22 cellular contexts compared by ENCODE assay signal in genomic region chr17:38599398-38599856, GRCh38. TPM values are rescaled to one million over a fixed set of nuclear protein-coding genes. Genes with fewer than 3 reads are reported as not detected.
DNase-seq lines count a peak whose midpoint lies in the region; ATAC-seq, FAIRE-seq and TF ChIP-seq lines count a peak whose summit lies in the region.
"Had no signal": no experiment of that assay in that cellular context is flagged by ENCODE, and none has a peak within 500 bp of the region (broad histone marks: within the 10 kb centered on the region; RNA-seq: fewer than 3 reads in every experiment).

No MANE protein-coding gene starts in this region.

- H2BK15ac ChIP-seq in H1 (ENCODE audit: low read length) (peak overlapping the region; percentile 83), neuronal stem cell (ENCODE audit: low read length) (peak overlapping the region; percentile 51)

- H3K36me3 ChIP-seq in GM23338 (ENCODE audit: insufficient read depth) (no peaks in the 10 kb centered on the region), WERI-Rb-1 (no peaks in the 10 kb centered on the region), H1 (ENCODE audit: control insufficient read depth in 2 of 4, insufficient read depth in 4 of 4, low read length in 3 of 4) (no peaks in the 10 kb centered on the region), neuronal stem cell (replicated peaks in 1 of 2; ENCODE audit: control insufficient read depth in 2 of 2, insufficient read depth in 2 of 2, low read length in 2 of 2) (no peaks in the 10 kb centered on the region)
- H3K36me3 ChIP-seq: Peyer's patch, SJSA1 had no signal

- peaks cover 75% of the 10 kb centered on the region for H3K4me1 ChIP-seq in GM23338 (ENCODE audit: insufficient read depth)
- peaks cover 16 to 61% (median 54%) of the 10 kb centered on the region in 4 experiments for H3K4me1 ChIP-seq in H1 (replicated peaks in 1 of 4; ENCODE audit: control insufficient read depth in 3 of 4, insufficient read depth in 4 of 4, low read length in 3 of 4)
- H3K4me1 ChIP-seq in neuronal stem cell (ENCODE audit: control insufficient read depth in 2 of 2, insufficient read depth in 1 of 2, low read depth in 1 of 2, low read length in 2 of 2): peaks cover 40 to 43% of the 10 kb centered on the region in 2 donors
- H3K4me1 ChIP-seq: SJSA1 had no signal

- 0 out of 2 replicates have a peak, but pooled peaks cover 8% of the 10 kb centered on the region for H3K79me1 ChIP-seq in H1 (ENCODE audit: low read depth, low read length)
- H3K79me1 ChIP-seq in neuronal stem cell (ENCODE audit: low read depth, low read length): peaks cover 9% of the 10 kb centered on the region

- H4K20me1 ChIP-seq in GM23338 (replicated peaks; ENCODE audit: insufficient read depth) (no peaks in the 10 kb centered on the region), H1 (replicated peaks in 1 of 2; ENCODE audit: control insufficient read depth in 1 of 2, insufficient read depth in 2 of 2, low read length in 2 of 2) (peaks cover 2% of the 10 kb centered on the region in 2 experiments)

- H2BK5ac ChIP-seq in H1 (ENCODE audit: low read depth, low read length) (peak overlapping the region; percentile 66; the same call in 1 of the 2 replicates), neuronal stem cell (ENCODE audit: low read length) (no peak overlapping the region)

- DNase-seq in GM23338 (ENCODE audit: low spot score) (no peak), WERI-Rb-1 (no peak), H1 (ENCODE audit: low read depth in 1 of 2, low spot score in 2 of 2) (no peak), neuronal stem cell (ENCODE audit: low spot score) (no peak), T1000 (lab: John Stamatoyannopoulos, UW) (no peak), cerebellar cortex (ENCODE audit: low spot score) (no peak), inferior parietal cortex (ENCODE audit: extremely low spot score) (no peak)
- DNase-seq in activated CD4-positive, alpha-beta T cell treated with anti-CD3 and anti-CD28 coated beads for 48 hours: no peak
- DNase-seq: EL, H9, NCI-H1105 treated with DMSO at 0.1 percent for 48 hours, NCI-H1694, NCI-H2081, NCI-H2171, NCI-H345, Peyer's patch had no signal

- H2AFZ ChIP-seq in GM23338: no peak overlapping the region
- H2AFZ ChIP-seq in H1 (ENCODE audit: low read length): no peak overlapping the region
- H2AFZ ChIP-seq in neuronal stem cell (ENCODE audit: low read length): no peak overlapping the region

- no peak for TF ChIP-seq POLR2A in H1 (IDR thresholded peaks at IDR 0.05; ENCODE audit: control extremely low read depth in 1 of 2, low read depth in 2 of 2, low read length in 2 of 2)

- H3K36me3 Mint-ChIP-seq in GM23338 (ENCODE audit: low read depth): no peaks in the 10 kb centered on the region
- H3K36me3 Mint-ChIP-seq: CD14-positive monocyte had no signal

- no peak overlapping the region for H3K56ac ChIP-seq in H1 (replicated peaks; ENCODE audit: insufficient read length, low read depth, low read length)

- no peak overlapping the region for H4K91ac ChIP-seq in H1 (replicated peaks; ENCODE audit: insufficient read length, low read length)
- no peak overlapping the region for H4K91ac ChIP-seq in neuronal stem cell (ENCODE audit: low read depth, low read length, poor library complexity)

- peak overlapping the region; percentile 51; the same call in 1 of the 2 replicates for H2BK20ac ChIP-seq in H1 (ENCODE audit: low read length)

- H3K27ac ChIP-seq in GM23338 (ENCODE audit: low read depth) (no peak overlapping the region), WERI-Rb-1 (peak overlapping the region; percentile 83), H1 (ENCODE audit: low read depth, low read length) (no peak overlapping the region), neuronal stem cell (replicated peaks; ENCODE audit: low read length) (no peak overlapping the region)
- H3K27ac ChIP-seq: A549, HL-60, KMS-11, Peyer's patch, SJSA1 had no signal

- no peak overlapping the region for H3K14ac ChIP-seq in H1 (ENCODE audit: insufficient read length)
- H3K14ac ChIP-seq in neuronal stem cell (ENCODE audit: low read length): no peak overlapping the region

- H3K23ac ChIP-seq in H1 (ENCODE audit: insufficient read length) (no peak overlapping the region), neuronal stem cell (ENCODE audit: low read depth, low read length, poor library complexity) (no peak overlapping the region)

- FAIRE-seq in H1 (lab: Jason Lieb, UNC): no peak
- FAIRE-seq: A549 had no signal

- no peaks in the 10 kb centered on the region for H3K9me2 ChIP-seq in GM23338 (ENCODE audit: insufficient read depth)

- H3K79me2 ChIP-seq in GM23338 (replicated peaks; ENCODE audit: insufficient read depth): no peaks in the 10 kb centered on the region
- peaks cover 0 to 3% of the 10 kb centered on the region in 2 experiments; a peak in 1 of 4 replicates for H3K79me2 ChIP-seq in H1 (ENCODE audit: control insufficient read depth in 1 of 2, insufficient read depth in 2 of 2, low read length in 2 of 2)

- H3K4me3 ChIP-seq in GM23338: no peak overlapping the region
- no peak overlapping the region for H3K4me3 ChIP-seq in WERI-Rb-1 (ENCODE audit: low read depth, low read length)
- H3K4me3 ChIP-seq in H1 (ENCODE audit: extremely low read depth in 1 of 4, insufficient read depth in 2 of 4, low read depth in 3 of 4, low read length in 4 of 4): no peak overlapping the region
- no peak overlapping the region for H3K4me3 ChIP-seq in neuronal stem cell (ENCODE audit: low read length in 2 of 2)
- H3K4me3 ChIP-seq: A549, Peyer's patch, SJSA1 had no signal

- TF ChIP-seq EP300 in H1 (IDR thresholded peaks at IDR 0.05; ENCODE audit: borderline replicate concordance in 1 of 2, low read depth in 2 of 2, low read length in 2 of 2): no peak

- H3K18ac ChIP-seq in H1 (ENCODE audit: extremely low read depth, low read length) (peak overlapping the region; percentile 62; the same call in 1 of the 2 replicates), neuronal stem cell (ENCODE audit: low read length) (peak overlapping the region; percentile 88)

- H4K5ac ChIP-seq in H1 (ENCODE audit: insufficient read length, low read depth, low read length): no peak overlapping the region

- H2BK12ac ChIP-seq in H1 (ENCODE audit: low read depth, low read length) (peak overlapping the region; percentile 85; the same call in 1 of the 2 replicates), neuronal stem cell (ENCODE audit: low read length) (peak overlapping the region; percentile 64)

- H3K9me3 ChIP-seq in WERI-Rb-1 (ENCODE audit: severe bottlenecking) (no peaks in the 10 kb centered on the region), H1 (ENCODE audit: insufficient read depth in 2 of 2, low read depth in 1 of 2, low read length in 1 of 2) (no peaks in the 10 kb centered on the region), neuronal stem cell (replicated peaks in 1 of 2; ENCODE audit: control insufficient read depth in 2 of 2, insufficient read depth in 1 of 2, low read depth in 1 of 2, low read length in 2 of 2) (no peaks in the 10 kb centered on the region)
- H3K9me3 ChIP-seq: A549, Peyer's patch, SJSA1 had no signal

- TF ChIP-seq CTCF in GM23338 (conservative IDR thresholded peaks at IDR 0.05; ENCODE audit: low read depth in 2 of 2): no peak
- TF ChIP-seq CTCF in WERI-Rb-1 (IDR thresholded peaks at IDR 0.05; ENCODE audit: low read depth, low read length): no peak
- no peak for TF ChIP-seq CTCF in H1 (IDR thresholded peaks at IDR 0.05; ENCODE audit: control extremely low read depth in 1 of 3, insufficient read depth in 1 of 3, low read depth in 1 of 3, low read length in 3 of 3)

- H3K4me2 ChIP-seq in GM23338: peak overlapping the region; percentile 3
- peak overlapping the region in 1 of 2 experiments; percentile 12; a peak in 1 of 4 replicates for H3K4me2 ChIP-seq in H1 (ENCODE audit: insufficient read depth in 1 of 2, low read depth in 2 of 2, low read length in 2 of 2)
- no peak overlapping the region for H3K4me2 ChIP-seq in neuronal stem cell (ENCODE audit: insufficient read depth, low read length, poor library complexity, severe bottlenecking)
- H3K4me2 ChIP-seq: A549, KMS-11 had no signal

- peak overlapping the region; percentile 91; the same call in 1 of the 2 replicates for H2AK5ac ChIP-seq in H1 (ENCODE audit: low read depth, low read length)
- H2AK5ac ChIP-seq in neuronal stem cell (ENCODE audit: low read depth, low read length): peak overlapping the region; percentile 30

- no peak for ATAC-seq in GM23338

- H3K9ac ChIP-seq in H1 (replicated peaks in 1 of 4; ENCODE audit: extremely low read depth in 1 of 4, low read depth in 3 of 4, low read length in 3 of 4) (no peak overlapping the region), neuronal stem cell (ENCODE audit: low read depth, low read length, poor library complexity) (peak overlapping the region; percentile 54)
- H3K9ac ChIP-seq: KMS-11 had no signal

- POLR2A ChIA-PET in H1 (lab: Charles Lee; ENCODE audit: partially characterized antibody): interaction anchor here (1.5 to 6.5 kb wide), 3 partner anchors 13 to 119 kb away, joined by 4 to 45 read pairs (median 32); no protein-coding TSS in a partner anchor

- peak overlapping the region; percentile 8; the same call in 1 of the 3 replicates for H3K4me3 Mint-ChIP-seq in GM23338
- H3K4me3 Mint-ChIP-seq: B cell had no signal

- CTCF ChIA-PET in H1 (lab: Charles Lee; ENCODE audit: partially characterized antibody): interaction anchor here (1.0 to 32.0 kb wide), 6 partner anchors 4 to 91 kb away, joined by 4 to 914 read pairs (median 403); partner anchors contain the start of genes EPOP and SRCIN1

- TF ChIP-seq RAD21 in H1 (IDR thresholded peaks at IDR 0.05 in 1 of 2, conservative IDR thresholded peaks at IDR 0.05 in 1 of 2; ENCODE audit: low read depth in 2 of 2, low read length in 2 of 2): no peak

- peaks cover 53% of the 10 kb centered on the region for H3K27me3 Mint-ChIP-seq in GM23338 (ENCODE audit: insufficient read depth, low read depth, poor library complexity)

- peaks cover 87% of the 10 kb centered on the region for H3K4me1 Mint-ChIP-seq in GM23338
- H3K4me1 Mint-ChIP-seq: CD14-positive monocyte had no signal

- H3K27me3 ChIP-seq in GM23338 (ENCODE audit: insufficient read depth) (peaks cover 71% of the 10 kb centered on the region), WERI-Rb-1 (ENCODE audit: insufficient read depth, low read depth, severe bottlenecking) (no peaks in the 10 kb centered on the region), H1 (replicated peaks in 1 of 4; ENCODE audit: control insufficient read depth in 3 of 4, extremely low read depth in 1 of 4, insufficient read depth in 3 of 4, low read length in 3 of 4) (peaks cover 2 to 22% (median 21%) of the 10 kb centered on the region in 4 experiments), neuronal stem cell (ENCODE audit: control insufficient read depth in 3 of 3, insufficient read depth in 3 of 3, low read depth in 1 of 3, low read length in 3 of 3) (no peaks in the 10 kb centered on the region)
- H3K27me3 ChIP-seq: Peyer's patch had no signal

- H3K4ac ChIP-seq in H1 (replicated peaks; ENCODE audit: insufficient read length, low read depth, low read length) (no peak overlapping the region), neuronal stem cell (ENCODE audit: low read length) (no peak overlapping the region)

- H3F3A ChIP-seq in GM23338 (replicated peaks; ENCODE audit: low read depth): peaks cover 16% of the 10 kb centered on the region

- H3K9me3 Mint-ChIP-seq in GM23338: no peaks in the 10 kb centered on the region; the same call in 2 of the 3 replicates
- H3K9me3 Mint-ChIP-seq: H9 had no signal

- 67% methylated on average over 9 of the region's 9 CpGs; no CpG with 5 or more reads in 1 of the 2 experiments for WGBS in H1 (ENCODE audit: extremely low coverage in 1 of 2, insufficient coverage in 1 of 2, insufficient read length in 1 of 2, insufficient replicate concordance in 2 of 2, low coverage in 1 of 2, low lambda C conversion rate in 2 of 2, missing lambda C conversion rate in 1 of 2), 2 experiments
- WGBS in neuronal stem cell (ENCODE audit: extremely low coverage in 2 of 2, insufficient read length in 2 of 2, insufficient replicate concordance in 1 of 2), 2 donors: no CpG with 5 or more reads among the region's 9 CpGs

- H3K27ac Mint-ChIP-seq in GM23338: no peak overlapping the region
- H3K27ac Mint-ChIP-seq: B cell, CD14-positive monocyte had no signal

- no peak overlapping the region for H4K8ac ChIP-seq in H1 (ENCODE audit: extremely low read depth, insufficient read depth, low read length)
- no peak overlapping the region for H4K8ac ChIP-seq in neuronal stem cell (ENCODE audit: low read depth, low read length)

- no peak overlapping the region for H2BK120ac ChIP-seq in H1 (replicated peaks; ENCODE audit: low read depth, low read length)
- H2BK120ac ChIP-seq in neuronal stem cell (ENCODE audit: low read depth, low read length): no peak overlapping the region

- H3K23me2 ChIP-seq in H1 (ENCODE audit: low read depth, low read length): peaks cover 6% of the 10 kb centered on the region; the same call in 1 of the 2 replicates

RNA-seq across cellular contexts. Expression of gene SRCIN1, which starts 6.3 kb away (rescaled TPM):
- total RNA-seq in GM23338 (2014; rRNA removed; shearing (Covaris generic)): 1.3 and 2.2 TPM in 2 replicates
- polyA plus RNA-seq in GM23338 (2016; fragmentation: Nextera tagmentation; extraction: Ambion mirVana) (0.87 TPM in 2 replicates), H1 (2011; rRNA removed) (2.8 and 4.2 TPM in 2 replicates)
- 3.8 and 4.1 TPM in 2 replicates for total RNA-seq in H1 (2021; fragmentation: NEBNext Ultra II Directional; extraction: Animal tissue kit (Norgen Biotek cat#: 25700))
- 2.3 TPM for polyA plus RNA-seq in H1 (2011; cell fraction: cytosol; rRNA removed)
- polyA plus RNA-seq in H1 (2011; cell fraction: nucleus; rRNA removed): 14.3 TPM
- polyA plus RNA-seq in H1 (2012, experiment 1 of 2): 5.2 to 6.7 TPM (median 6.1 TPM) in 4 replicates
- polyA plus RNA-seq in H1 (2012, experiment 2 of 2): 2.0 TPM
- 1.7 TPM for polyA plus RNA-seq in H1 (2013, experiment 1 of 2)
- polyA plus RNA-seq in H1 (2013, experiment 2 of 2): 1.3 TPM
- polyA minus RNA-seq in H1 (2011; rRNA and poly(A)+ RNA removed): 2.0 and 3.7 TPM in 2 replicates
- 5.5 TPM for polyA minus RNA-seq in H1 (2011; cell fraction: cytosol; rRNA and poly(A)+ RNA removed)
- polyA minus RNA-seq in H1 (2011; cell fraction: nucleus; rRNA and poly(A)+ RNA removed): 9.6 TPM
- polyA plus RNA-seq in neuronal stem cell (2013, experiment 1 of 2): 7.3 TPM
- polyA plus RNA-seq in neuronal stem cell (2013, experiment 2 of 2): 7.4 TPM
- total RNA-seq: SJSA1 had no signal
- polyA plus RNA-seq: CD14-positive monocyte had no signal
